In the genomic region with DNA sequence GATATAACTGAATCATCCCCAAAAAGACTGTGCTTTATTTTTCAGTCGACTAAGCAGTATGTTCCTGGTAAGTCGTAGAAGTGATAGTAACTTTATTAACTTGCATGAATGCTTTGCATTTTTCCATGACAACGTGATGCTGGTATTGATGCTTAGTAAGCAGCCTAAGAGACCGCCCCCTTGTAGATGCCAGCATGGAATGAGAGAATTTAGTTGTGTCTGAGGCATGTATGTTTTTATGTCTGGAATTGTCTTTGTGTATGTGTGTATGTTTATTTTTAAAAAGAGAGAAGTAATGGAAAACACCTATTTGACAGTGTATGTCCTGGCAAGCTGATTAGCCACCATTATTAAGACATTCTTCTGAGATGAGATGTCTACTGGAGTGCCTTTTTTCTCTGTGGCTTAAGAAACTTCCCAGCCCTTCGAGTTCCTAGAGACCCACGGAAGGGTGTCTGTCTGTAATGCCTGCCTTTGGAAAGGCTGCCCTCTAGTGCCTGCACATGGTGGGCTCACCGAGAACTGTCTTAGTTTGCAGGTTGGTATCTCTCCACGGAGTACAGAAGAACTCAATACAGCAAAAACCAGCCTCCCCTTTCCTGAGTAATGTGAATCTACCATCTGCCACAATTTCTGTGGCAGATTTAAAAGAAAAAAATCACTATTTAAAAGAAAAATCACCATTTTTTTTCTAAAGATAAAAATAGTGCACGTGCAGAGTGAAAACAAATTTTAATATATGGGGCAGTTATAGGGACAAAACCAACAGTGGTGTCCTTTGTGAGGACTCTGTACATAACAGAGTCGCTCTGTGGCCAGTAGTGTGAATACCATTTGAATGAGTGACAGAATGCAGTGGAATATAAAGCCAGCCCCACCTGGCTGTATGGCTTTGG, we compare ENCODE assay signal across 8 cellular contexts.
DNase-seq lines count a peak whose midpoint lies in the region; ATAC-seq and TF ChIP-seq lines count a peak whose summit lies in the region.

No MANE protein-coding gene starts in this region.

- no peak overlapping the region for H3K4me3 ChIP-seq in BJ (ENCODE audit: low read depth, low read length)
- H3K4me3 ChIP-seq in left lung = no peak overlapping the region

- H3K36me3 ChIP-seq in BJ (ENCODE audit: control insufficient read depth, insufficient read depth, low read length) (no peaks in the 10 kb centered on the region), left lung (no peaks in the 10 kb centered on the region)

- intact Hi-C loops in left lung (cut with DNase I) = loop anchor here in 1 of 2 donors (10.0 kb wide), 1 partner anchor 357 kb away; a partner anchor contains a TSS

- CTCF ChIA-PET in BJ (lab: Yijun Ruan, JAX) = interaction anchor here (0.6 to 2.6 kb wide), 11 partner anchors 10 to 961 kb away, joined by 3 to 13 read pairs (median 3); a partner anchor contains a TSS

- TF ChIP-seq CTCF in BJ (IDR thresholded peaks at IDR 0.05; ENCODE audit: insufficient read depth, low read depth, low read length) (peak; percentile 91), left lung (IDR thresholded peaks at IDR 0.05) (peak; percentile 77 to 90)

- H3K27ac ChIP-seq in left lung = peak overlapping the region in 1 of 2 donors; percentile 15

- ATAC-seq in GM19035 (IDR thresholded peaks at IDR 0.05; ENCODE audit: unreplicated experiment) (peak; percentile 97), HG03280 (IDR thresholded peaks at IDR 0.05; ENCODE audit: unreplicated experiment) (peak; percentile 97), left lung (peak; percentile 100)
- peak; percentile 76 to 91 for ATAC-seq in activated CD4-positive, CD25-positive, alpha-beta regulatory T cell treated with anti-CD3 and anti-CD28 coated beads, Interleukin-2, amount 50 U/mL, for 24 hours

- H3K9me3 ChIP-seq in left lung = no peaks in the 10 kb centered on the region

- DNase-seq in BJ (ENCODE audit: low read depth) = peak; percentile 35
- DNase-seq in NCI-H345 (lab: John Stamatoyannopoulos, UW) = peak; percentile 64
- peak; percentile 75 for DNase-seq in cerebellar cortex (ENCODE audit: low spot score)
- DNase-seq in left lung = peak; percentile 70 to 73
- DNase-seq in stimulated activated CD4-positive, alpha-beta T cell treated with anti-CD3 and anti-CD28 coated beads, Interleukin-4, amount 100 ng/mL, for 48 hours (ENCODE audit: low read depth in 2 of 2) = peak; percentile 39 to 48

- peaks cover 0 to 7% of the 10 kb centered on the region in 2 donors for H3K4me1 ChIP-seq in left lung

- H3K27me3 ChIP-seq in BJ (ENCODE audit: control insufficient read depth, insufficient read depth, low read length) (no peaks in the 10 kb centered on the region), left lung (no peaks in the 10 kb centered on the region)

- POLR2A ChIA-PET in BJ (lab: Charles Lee) = no interaction called here
